Comparison of ENCODE assay signal across 1 cellular context in the genomic region with DNA sequence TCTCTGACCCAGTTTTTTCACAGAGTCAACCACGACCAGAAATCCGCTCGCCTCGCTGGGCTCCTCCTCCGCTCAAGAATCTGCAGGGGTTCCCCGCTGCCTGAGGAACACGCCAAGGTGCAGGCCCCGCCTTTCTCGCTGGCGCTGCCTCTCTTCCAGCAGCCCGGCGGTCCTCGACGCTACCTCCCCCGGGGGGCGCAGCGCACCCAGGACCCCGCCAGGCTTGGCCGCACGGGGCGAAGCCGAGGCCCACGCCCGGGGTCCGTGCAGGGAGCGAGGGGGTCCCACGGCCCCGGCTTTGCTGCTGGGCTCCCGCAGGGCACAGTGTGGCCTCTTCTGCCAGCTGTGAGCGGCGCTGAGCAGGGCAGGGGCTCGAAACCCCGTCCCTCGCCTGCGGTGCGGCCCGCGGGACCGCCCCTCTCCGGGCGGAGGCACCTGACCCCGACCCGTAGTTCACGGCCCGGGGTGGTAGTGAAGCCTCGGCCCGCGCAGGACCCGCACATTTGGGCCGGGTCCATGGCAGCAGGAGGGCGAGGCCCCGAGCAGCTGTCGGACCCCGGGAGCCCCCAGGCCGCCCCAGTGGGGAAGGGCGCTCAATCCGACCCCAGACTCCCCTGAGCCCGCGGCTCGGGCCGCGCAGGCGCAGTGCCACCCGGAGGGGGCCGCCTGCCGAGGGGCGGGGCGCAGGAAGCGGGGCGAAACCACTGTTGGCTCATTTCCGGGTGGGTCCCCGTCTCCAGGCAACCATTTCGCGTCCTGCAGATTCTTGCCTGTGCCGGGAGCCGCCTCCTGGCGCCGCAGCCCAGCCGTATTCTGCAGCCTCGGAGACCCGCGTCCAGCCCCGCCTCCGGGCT.
TF ChIP-seq lines count a peak whose summit lies in the region.

No MANE protein-coding gene starts in this region.

TF ChIP-seq in K562, 482 proteins besides CTCF, POLR2A, EP300 and RAD21 (continued from another document and continues in another):
- TF ChIP-seq, protein P1, sequence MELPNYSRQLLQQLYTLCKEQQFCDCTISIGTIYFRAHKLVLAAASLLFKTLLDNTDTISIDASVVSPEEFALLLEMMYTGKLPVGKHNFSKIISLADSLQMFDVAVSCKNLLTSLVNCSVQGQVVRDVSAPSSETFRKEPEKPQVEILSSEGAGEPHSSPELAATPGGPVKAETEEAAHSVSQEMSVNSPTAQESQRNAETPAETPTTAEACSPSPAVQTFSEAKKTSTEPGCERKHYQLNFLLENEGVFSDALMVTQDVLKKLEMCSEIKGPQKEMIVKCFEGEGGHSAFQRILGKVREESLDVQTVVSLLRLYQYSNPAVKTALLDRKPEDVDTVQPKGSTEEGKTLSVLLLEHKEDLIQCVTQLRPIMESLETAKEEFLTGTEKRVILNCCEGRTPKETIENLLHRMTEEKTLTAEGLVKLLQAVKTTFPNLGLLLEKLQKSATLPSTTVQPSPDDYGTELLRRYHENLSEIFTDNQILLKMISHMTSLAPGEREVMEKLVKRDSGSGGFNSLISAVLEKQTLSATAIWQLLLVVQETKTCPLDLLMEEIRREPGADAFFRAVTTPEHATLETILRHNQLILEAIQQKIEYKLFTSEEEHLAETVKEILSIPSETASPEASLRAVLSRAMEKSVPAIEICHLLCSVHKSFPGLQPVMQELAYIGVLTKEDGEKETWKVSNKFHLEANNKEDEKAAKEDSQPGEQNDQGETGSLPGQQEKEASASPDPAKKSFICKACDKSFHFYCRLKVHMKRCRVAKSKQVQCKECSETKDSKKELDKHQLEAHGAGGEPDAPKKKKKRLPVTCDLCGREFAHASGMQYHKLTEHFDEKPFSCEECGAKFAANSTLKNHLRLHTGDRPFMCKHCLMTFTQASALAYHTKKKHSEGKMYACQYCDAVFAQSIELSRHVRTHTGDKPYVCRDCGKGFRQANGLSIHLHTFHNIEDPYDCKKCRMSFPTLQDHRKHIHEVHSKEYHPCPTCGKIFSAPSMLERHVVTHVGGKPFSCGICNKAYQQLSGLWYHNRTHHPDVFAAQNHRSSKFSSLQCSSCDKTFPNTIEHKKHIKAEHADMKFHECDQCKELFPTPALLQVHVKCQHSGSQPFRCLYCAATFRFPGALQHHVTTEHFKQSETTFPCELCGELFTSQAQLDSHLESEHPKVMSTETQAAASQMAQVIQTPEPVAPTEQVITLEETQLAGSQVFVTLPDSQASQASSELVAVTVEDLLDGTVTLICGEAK (IDR thresholded peaks at IDR 0.05), result peak; percentile 90
- TF ChIP-seq, protein P1 (CRISPR knock-in tag; IDR thresholded peaks at IDR 0.05), result no peak
- TF ChIP-seq MIER1 (IDR thresholded peaks at IDR 0.05; ENCODE audit: low read depth) (no peak), ZNF121 (CRISPR knock-in tag; conservative IDR thresholded peaks at IDR 0.05) (no peak), ZNF668 (CRISPR knock-in tag; IDR thresholded peaks at IDR 0.05) (no peak), RBM22 (IDR thresholded peaks at IDR 0.05; ENCODE audit: low read depth, low read length, poor library complexity, severe bottlenecking) (peak; percentile 91), DACH1 (IDR thresholded peaks at IDR 0.05; ENCODE audit: partially characterized antibody) (no peak), SIN3A (IDR thresholded peaks at IDR 0.05; ENCODE audit: borderline replicate concordance in 2 of 2, control insufficient read depth in 1 of 2, low read depth in 2 of 2, low read length in 2 of 2) (peak; percentile 73 to 88; a peak in 3 of 4 replicates), SMAD2 (IDR thresholded peaks at IDR 0.05; ENCODE audit: low read depth, low read length) (no peak), MAFG (tag; conservative IDR thresholded peaks at IDR 0.05) (no peak), MYC (IDR thresholded peaks at IDR 0.05; ENCODE audit: low read depth, low read length) (peak; percentile 43; the same call in 1 of the 2 replicates), MYC (CRISPR knock-in tag; IDR thresholded peaks at IDR 0.05; ENCODE audit: borderline replicate concordance, low read depth) (no peak), NFIX (CRISPR knock-in tag; IDR thresholded peaks at IDR 0.05; ENCODE audit: low read depth) (no peak), NELFE (IDR thresholded peaks at IDR 0.05; ENCODE audit: insufficient read depth, insufficient read length) (no peak), ZNF778 (CRISPR knock-in tag; IDR thresholded peaks at IDR 0.05) (no peak), BMI1 (IDR thresholded peaks at IDR 0.05; ENCODE audit: low read length) (peak; percentile 89), GABPB2 (CRISPR knock-in tag; conservative IDR thresholded peaks at IDR 0.05) (no peak; the same call in 1 of the 2 replicates), MEIS2 (IDR thresholded peaks at IDR 0.05; ENCODE audit: partially characterized antibody) (peak; percentile 83), MCM3 (IDR thresholded peaks at IDR 0.05) (no peak)
- TF ChIP-seq, protein P2, sequence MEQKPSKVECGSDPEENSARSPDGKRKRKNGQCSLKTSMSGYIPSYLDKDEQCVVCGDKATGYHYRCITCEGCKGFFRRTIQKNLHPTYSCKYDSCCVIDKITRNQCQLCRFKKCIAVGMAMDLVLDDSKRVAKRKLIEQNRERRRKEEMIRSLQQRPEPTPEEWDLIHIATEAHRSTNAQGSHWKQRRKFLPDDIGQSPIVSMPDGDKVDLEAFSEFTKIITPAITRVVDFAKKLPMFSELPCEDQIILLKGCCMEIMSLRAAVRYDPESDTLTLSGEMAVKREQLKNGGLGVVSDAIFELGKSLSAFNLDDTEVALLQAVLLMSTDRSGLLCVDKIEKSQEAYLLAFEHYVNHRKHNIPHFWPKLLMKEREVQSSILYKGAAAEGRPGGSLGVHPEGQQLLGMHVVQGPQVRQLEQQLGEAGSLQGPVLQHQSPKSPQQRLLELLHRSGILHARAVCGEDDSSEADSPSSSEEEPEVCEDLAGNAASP (IDR thresholded peaks at IDR 0.05), result no peak
- TF ChIP-seq, protein P3, sequence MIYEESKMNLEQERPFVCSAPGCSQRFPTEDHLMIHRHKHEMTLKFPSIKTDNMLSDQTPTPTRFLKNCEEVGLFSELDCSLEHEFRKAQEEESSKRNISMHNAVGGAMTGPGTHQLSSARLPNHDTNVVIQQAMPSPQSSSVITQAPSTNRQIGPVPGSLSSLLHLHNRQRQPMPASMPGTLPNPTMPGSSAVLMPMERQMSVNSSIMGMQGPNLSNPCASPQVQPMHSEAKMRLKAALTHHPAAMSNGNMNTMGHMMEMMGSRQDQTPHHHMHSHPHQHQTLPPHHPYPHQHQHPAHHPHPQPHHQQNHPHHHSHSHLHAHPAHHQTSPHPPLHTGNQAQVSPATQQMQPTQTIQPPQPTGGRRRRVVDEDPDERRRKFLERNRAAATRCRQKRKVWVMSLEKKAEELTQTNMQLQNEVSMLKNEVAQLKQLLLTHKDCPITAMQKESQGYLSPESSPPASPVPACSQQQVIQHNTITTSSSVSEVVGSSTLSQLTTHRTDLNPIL (CRISPR knock-in tag; IDR thresholded peaks at IDR 0.05), result no peak
- TF ChIP-seq, protein P4, sequence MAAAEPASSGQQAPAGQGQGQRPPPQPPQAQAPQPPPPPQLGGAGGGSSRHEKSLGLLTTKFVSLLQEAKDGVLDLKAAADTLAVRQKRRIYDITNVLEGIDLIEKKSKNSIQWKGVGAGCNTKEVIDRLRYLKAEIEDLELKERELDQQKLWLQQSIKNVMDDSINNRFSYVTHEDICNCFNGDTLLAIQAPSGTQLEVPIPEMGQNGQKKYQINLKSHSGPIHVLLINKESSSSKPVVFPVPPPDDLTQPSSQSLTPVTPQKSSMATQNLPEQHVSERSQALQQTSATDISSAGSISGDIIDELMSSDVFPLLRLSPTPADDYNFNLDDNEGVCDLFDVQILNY (CRISPR knock-in tag; IDR thresholded peaks at IDR 0.05), result no peak
- TF ChIP-seq, protein P5, sequence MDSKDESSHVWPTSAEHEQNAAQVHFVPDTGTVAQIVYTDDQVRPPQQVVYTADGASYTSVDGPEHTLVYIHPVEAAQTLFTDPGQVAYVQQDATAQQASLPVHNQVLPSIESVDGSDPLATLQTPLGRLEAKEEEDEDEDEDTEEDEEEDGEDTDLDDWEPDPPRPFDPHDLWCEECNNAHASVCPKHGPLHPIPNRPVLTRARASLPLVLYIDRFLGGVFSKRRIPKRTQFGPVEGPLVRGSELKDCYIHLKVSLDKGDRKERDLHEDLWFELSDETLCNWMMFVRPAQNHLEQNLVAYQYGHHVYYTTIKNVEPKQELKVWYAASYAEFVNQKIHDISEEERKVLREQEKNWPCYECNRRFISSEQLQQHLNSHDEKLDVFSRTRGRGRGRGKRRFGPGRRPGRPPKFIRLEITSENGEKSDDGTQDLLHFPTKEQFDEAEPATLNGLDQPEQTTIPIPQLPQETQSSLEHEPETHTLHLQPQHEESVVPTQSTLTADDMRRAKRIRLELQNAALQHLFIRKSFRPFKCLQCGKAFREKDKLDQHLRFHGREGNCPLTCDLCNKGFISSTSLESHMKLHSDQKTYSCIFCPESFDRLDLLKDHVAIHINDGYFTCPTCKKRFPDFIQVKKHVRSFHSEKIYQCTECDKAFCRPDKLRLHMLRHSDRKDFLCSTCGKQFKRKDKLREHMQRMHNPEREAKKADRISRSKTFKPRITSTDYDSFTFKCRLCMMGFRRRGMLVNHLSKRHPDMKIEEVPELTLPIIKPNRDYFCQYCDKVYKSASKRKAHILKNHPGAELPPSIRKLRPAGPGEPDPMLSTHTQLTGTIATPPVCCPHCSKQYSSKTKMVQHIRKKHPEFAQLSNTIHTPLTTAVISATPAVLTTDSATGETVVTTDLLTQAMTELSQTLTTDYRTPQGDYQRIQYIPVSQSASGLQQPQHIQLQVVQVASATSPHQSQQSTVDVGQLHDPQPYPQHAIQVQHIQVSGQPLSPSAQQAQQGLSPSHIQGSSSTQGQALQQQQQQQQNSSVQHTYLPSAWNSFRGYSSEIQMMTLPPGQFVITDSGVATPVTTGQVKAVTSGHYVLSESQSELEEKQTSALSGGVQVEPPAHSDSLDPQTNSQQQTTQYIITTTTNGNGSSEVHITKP (IDR thresholded peaks at IDR 0.05; ENCODE audit: partially characterized antibody), result peak; percentile 98
